Comparison of ENCODE assay signal across 28 cellular contexts in genomic region chr10:128247576-128247975, GRCh38.
"Had no signal": no experiment of that assay in that cellular context is flagged by ENCODE, and none has a peak within 500 bp of the region (broad histone marks: within the 10 kb centered on the region; RNA-seq: fewer than 3 reads in every experiment).

No MANE protein-coding gene starts in this region.

- H3K4me3 ChIP-seq: stomach, suprapubic skin, testis, thoracic aorta, thyroid gland, tibial artery, tibial nerve, transverse colon, upper lobe of left lung, upper lobe of right lung, uterus, vagina had no signal

- ATAC-seq: stimulated activated effector memory CD8-positive, alpha-beta T cell treated with anti-CD3 and anti-CD28 coated beads, Interleukin-12 subunit alpha, Interleukin-12 subunit beta, amount 100 ng/mL, for 72 hours; stimulated activated memory B cell treated with anti-CD40 and anti-IgM and Interleukin-4, amounts not matched to agents 10 μg/mL and 1 μg/mL and 100 μg/mL, for 72 hours; stimulated activated naive B cell treated with anti-CD40 and anti-IgM and Interleukin-4, amounts not matched to agents 10 μg/mL and 1 μg/mL and 100 μg/mL, for 72 hours; stimulated activated naive CD8-positive, alpha-beta T cell treated with anti-CD3 and anti-CD28 coated beads, Interleukin-15, amount 100 ng/mL, for 72 hours; stimulated activated naive CD8-positive, alpha-beta T cell treated with anti-CD3 and anti-CD28 coated beads, Interleukin-15, Interleukin-2, amounts not matched to agents 100 U/mL and 50 U/mL, for 24 hours; upper lobe of right lung had no signal

- H3K27me3 Mint-ChIP-seq: stimulated activated memory B cell treated with anti-CD40 and anti-IgM and Interleukin-4, amounts not matched to agents 10 μg/mL and 1 μg/mL and 100 μg/mL, for 72 hours; stimulated activated naive CD8-positive, alpha-beta T cell treated with anti-CD3 and anti-CD28 coated beads, Interleukin-15, Interleukin-2, amounts not matched to agents 100 ng/mL and 50 ng/mL, for 24 hours had no signal

- H3K36me3 ChIP-seq: stomach, suprapubic skin, thoracic aorta, thyroid gland, tibial artery, tibial nerve, transverse colon, upper lobe of left lung, upper lobe of right lung, uterus, vagina had no signal

- H3K27ac Mint-ChIP-seq: stimulated activated effector memory CD8-positive, alpha-beta T cell treated with anti-CD3 and anti-CD28 coated beads, Interleukin-12 subunit alpha, Interleukin-12 subunit beta, amount 100 ng/mL, for 72 hours; stimulated activated memory B cell treated with anti-CD40 and anti-IgM and Interleukin-4, amounts not matched to agents 10 μg/mL and 1 μg/mL and 100 μg/mL, for 72 hours; stimulated activated naive B cell treated with anti-CD40 and anti-IgM and Interleukin-4, amounts not matched to agents 10 μg/mL and 1 μg/mL and 100 μg/mL, for 72 hours; stimulated activated naive CD8-positive, alpha-beta T cell treated with anti-CD3 and anti-CD28 coated beads, Interleukin-15, Interleukin-2, amounts not matched to agents 100 ng/mL and 50 ng/mL, for 24 hours; type B pancreatic cell had no signal

- H3K27ac ChIP-seq: stomach, suprapubic skin, testis, thoracic aorta, thyroid gland, tibial artery, tibial nerve, transverse colon, upper lobe of left lung, upper lobe of right lung, uterus, vagina had no signal

- H3K4me3 Mint-ChIP-seq: stimulated activated effector memory CD8-positive, alpha-beta T cell treated with anti-CD3 and anti-CD28 coated beads, Interleukin-12 subunit alpha, Interleukin-12 subunit beta, amount 100 ng/mL, for 72 hours; stimulated activated memory B cell treated with anti-CD40 and anti-IgM and Interleukin-4, amounts not matched to agents 10 μg/mL and 1 μg/mL and 100 μg/mL, for 72 hours; stimulated activated naive B cell treated with anti-CD40 and anti-IgM and Interleukin-4, amounts not matched to agents 10 μg/mL and 1 μg/mL and 100 μg/mL, for 72 hours; stimulated activated naive CD8-positive, alpha-beta T cell treated with anti-CD3 and anti-CD28 coated beads, Interleukin-15, amount 100 ng/mL, for 72 hours; stimulated activated naive CD8-positive, alpha-beta T cell treated with anti-CD3 and anti-CD28 coated beads, Interleukin-15, Interleukin-2, amounts not matched to agents 100 ng/mL and 50 ng/mL, for 24 hours; type B pancreatic cell had no signal

- H3K4me1 Mint-ChIP-seq: stimulated activated effector memory CD8-positive, alpha-beta T cell treated with anti-CD3 and anti-CD28 coated beads, Interleukin-12 subunit alpha, Interleukin-12 subunit beta, amount 100 ng/mL, for 72 hours; stimulated activated memory B cell treated with anti-CD40 and anti-IgM and Interleukin-4, amounts not matched to agents 10 μg/mL and 1 μg/mL and 100 μg/mL, for 72 hours; stimulated activated naive B cell treated with anti-CD40 and anti-IgM and Interleukin-4, amounts not matched to agents 10 μg/mL and 1 μg/mL and 100 μg/mL, for 72 hours; stimulated activated naive CD8-positive, alpha-beta T cell treated with anti-CD3 and anti-CD28 coated beads, Interleukin-15, amount 100 ng/mL, for 72 hours had no signal

- H3K36me3 Mint-ChIP-seq: stimulated activated effector memory CD8-positive, alpha-beta T cell treated with anti-CD3 and anti-CD28 coated beads, Interleukin-12 subunit alpha, Interleukin-12 subunit beta, amount 100 ng/mL, for 72 hours; stimulated activated memory B cell treated with anti-CD40 and anti-IgM and Interleukin-4, amounts not matched to agents 10 μg/mL and 1 μg/mL and 100 μg/mL, for 72 hours; stimulated activated naive B cell treated with anti-CD40 and anti-IgM and Interleukin-4, amounts not matched to agents 10 μg/mL and 1 μg/mL and 100 μg/mL, for 72 hours; type B pancreatic cell had no signal

- H3K9me3 Mint-ChIP-seq: stimulated activated effector memory CD8-positive, alpha-beta T cell treated with anti-CD3 and anti-CD28 coated beads, Interleukin-12 subunit alpha, Interleukin-12 subunit beta, amount 100 ng/mL, for 72 hours; stimulated activated memory B cell treated with anti-CD40 and anti-IgM and Interleukin-4, amounts not matched to agents 10 μg/mL and 1 μg/mL and 100 μg/mL, for 72 hours; stimulated activated naive B cell treated with anti-CD40 and anti-IgM and Interleukin-4, amounts not matched to agents 10 μg/mL and 1 μg/mL and 100 μg/mL, for 72 hours; stimulated activated naive CD8-positive, alpha-beta T cell treated with anti-CD3 and anti-CD28 coated beads, Interleukin-15, amount 100 ng/mL, for 72 hours; stimulated activated naive CD8-positive, alpha-beta T cell treated with anti-CD3 and anti-CD28 coated beads, Interleukin-15, Interleukin-2, amounts not matched to agents 100 ng/mL and 50 ng/mL, for 24 hours; type B pancreatic cell had no signal

- H3K9me3 ChIP-seq: suprapubic skin, testis, thoracic aorta, thyroid gland, tibial artery, transverse colon, upper lobe of left lung, upper lobe of right lung, uterus, vagina had no signal

- H3K4me1 ChIP-seq: stomach, suprapubic skin, testis, thyroid gland, tibial artery, tibial nerve, transverse colon, upper lobe of left lung, upper lobe of right lung, uterus, vagina had no signal

- DNase-seq: stimulated activated CD4-positive, alpha-beta T cell treated with anti-CD3 and anti-CD28 coated beads, Interleukin-2, amount 100 ng/mL, for 48 hours; stimulated activated CD4-positive, alpha-beta T cell treated with anti-CD3 and anti-CD28 coated beads, Interleukin-4, amount 100 ng/mL, for 1 hour; stimulated activated CD4-positive, alpha-beta T cell treated with anti-CD3 and anti-CD28 coated beads, Interleukin-4, amount 100 ng/mL, for 24 hours; stimulated activated CD4-positive, alpha-beta T cell treated with anti-CD3 and anti-CD28 coated beads, Interleukin-4, amount 100 ng/mL, for 4 hours; stimulated activated CD8-positive, alpha-beta memory T cell treated with anti-CD3 and anti-CD28 coated beads, Interleukin-4, amount 100 ng/mL, for 48 hours; stimulated activated naive B cell treated with anti-CD40 and anti-IgM and Interleukin-4, amounts not matched to agents 10 μg/mL and 1 μg/mL and 100 μg/mL, for 72 hours; stimulated activated naive CD4-positive, alpha-beta T cell; stimulated activated naive CD4-positive, alpha-beta T cell treated with Interleukin-2 at 50 U/mL for 16 hours; stimulated activated naive CD8-positive, alpha-beta T cell treated with anti-CD3 and anti-CD28 coated beads, Interleukin-15, amount 100 ng/mL, for 72 hours; stimulated activated naive CD8-positive, alpha-beta T cell treated with anti-CD3 and anti-CD28 coated beads, Interleukin-15, Interleukin-2, amounts not matched to agents 100 U/mL and 50 U/mL, for 24 hours; stomach; substantia nigra; testis; tibial artery; transverse colon; trophoblast cell; upper lobe of right lung; uterus had no signal

- H3K27me3 ChIP-seq: testis, thyroid gland, tibial artery, tibial nerve, transverse colon, upper lobe of left lung, upper lobe of right lung, uterus, vagina had no signal
